In the genomic region with DNA sequence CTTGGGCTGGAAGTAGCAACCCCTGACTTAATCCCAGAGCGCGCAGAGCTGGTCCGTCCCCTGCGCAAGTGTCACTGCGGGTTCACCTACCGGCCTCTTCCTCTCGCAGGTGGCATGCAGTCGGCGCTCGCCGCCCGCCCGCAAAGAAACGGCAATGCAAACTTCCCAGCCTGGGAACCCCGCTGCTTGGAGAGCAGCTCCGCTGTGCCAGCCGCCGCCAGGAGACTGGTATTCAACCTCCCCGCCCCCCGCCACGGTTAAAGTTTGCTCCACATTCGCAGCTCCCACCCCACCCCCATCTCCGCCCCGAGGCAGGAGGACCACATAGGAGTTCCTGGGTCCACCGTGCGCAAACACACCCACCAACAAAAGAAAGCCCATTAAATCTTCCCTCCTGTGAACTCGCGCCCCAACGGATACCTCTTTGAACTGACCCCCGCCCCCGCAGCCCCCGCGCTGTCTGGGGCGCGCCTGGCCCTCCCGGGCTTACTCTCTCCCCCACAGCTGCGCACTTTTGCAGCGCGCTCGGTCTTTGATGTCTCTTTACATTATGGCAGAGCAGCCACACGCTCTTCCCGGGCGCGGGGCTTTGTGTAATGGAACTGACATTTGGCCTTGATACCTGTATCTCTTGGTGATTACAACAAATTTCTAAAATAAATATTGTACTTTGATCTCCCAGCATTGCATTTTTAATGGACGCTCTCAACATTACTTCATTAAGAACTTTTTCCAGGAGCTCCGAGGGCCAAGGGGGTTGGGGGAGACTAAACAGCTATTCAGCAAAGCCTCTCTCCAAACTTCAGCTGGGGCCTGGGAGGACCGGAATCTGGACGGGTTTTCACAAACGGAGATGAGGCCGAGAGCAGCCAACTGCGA, we compare ENCODE assay signal across 1 cellular context.
A peak's percentile ranks its signal among the peaks of the same experiment; 100 is the strongest.
TF ChIP-seq lines count a peak whose summit lies in the region.

No MANE protein-coding gene starts in this region.

TF ChIP-seq in K562, 482 proteins besides CTCF, POLR2A, EP300 and RAD21 (continued from another document):
- 0 out of 2 replicates have a peak, but pooled peaks have one; percentile 11 for TF ChIP-seq EGR1 (conservative IDR thresholded peaks at IDR 0.05)
- TF ChIP-seq BHLHE40 (IDR thresholded peaks at IDR 0.05; ENCODE audit: low read length): no peak
- TF ChIP-seq DNMT1 (IDR thresholded peaks at IDR 0.05): no peak
